17 cellular contexts compared by ENCODE assay signal in the genomic region with DNA sequence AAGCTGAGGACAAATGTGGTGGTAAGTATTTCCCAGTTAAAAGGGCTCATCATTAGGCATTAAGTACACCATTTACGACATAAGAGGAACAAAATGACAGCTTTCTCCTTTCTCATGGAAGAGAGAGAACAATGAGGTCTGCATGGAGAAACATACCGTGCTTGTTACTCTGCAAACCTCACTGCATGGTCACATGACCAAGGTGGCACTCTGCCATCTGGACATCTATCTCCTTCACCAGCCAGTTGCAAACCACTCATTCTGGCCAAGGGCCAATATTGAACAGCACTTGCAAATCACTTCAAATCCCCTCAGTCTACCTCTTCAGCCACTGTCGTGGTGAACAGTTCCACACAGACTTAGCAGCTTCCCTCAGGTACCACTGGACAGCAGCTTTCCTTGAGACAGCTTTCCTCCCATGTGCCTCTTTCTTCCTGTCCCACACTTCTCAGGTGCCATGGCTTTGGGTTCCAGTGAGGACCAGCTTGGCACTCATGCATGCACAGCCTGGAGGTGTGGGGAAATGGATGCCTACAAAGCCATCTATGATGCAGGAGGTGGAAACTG. TPM values are rescaled to one million over a fixed set of nuclear protein-coding genes. Genes with fewer than 3 reads are reported as not detected.
DNase-seq lines count a peak whose midpoint lies in the region; TF ChIP-seq lines count a peak whose summit lies in the region.
"Had no signal": no experiment of that assay in that cellular context is flagged by ENCODE, and none has a peak within 500 bp of the region (broad histone marks: within the 10 kb centered on the region; RNA-seq: fewer than 3 reads in every experiment).

No MANE protein-coding gene starts in this region.

- TF ChIP-seq POLR2A in erythroblast (IDR thresholded peaks at IDR 0.05; ENCODE audit: low read length): no peak

- DNase-seq in DMS53 (lab: John Stamatoyannopoulos, UW) (peak; percentile 79), LHCN-M2 (ENCODE audit: low read depth) (peak; percentile 47), NCI-H69 (lab: John Stamatoyannopoulos, UW) (peak; percentile 58), erythroblast (lab: John Stamatoyannopoulos, UW) (peak; percentile 4 to 16), islet precursor cell (no peak), NCI-H146 treated with DMSO at 0.1 percent for 48 hours (lab: John Stamatoyannopoulos, UW; ENCODE audit: unreplicated experiment) (no peak), NCI-H1694 treated with DMSO at 0.1 percent for 48 hours (lab: John Stamatoyannopoulos, UW) (no peak)
- no peak for DNase-seq in stimulated activated CD4-positive, alpha-beta T cell treated with anti-CD3 and anti-CD28 coated beads, Interleukin-2, amount 100 ng/mL, for 24 hours
- DNase-seq: activated effector memory CD4-positive, alpha-beta T cell treated with Interleukin-2 at 50 U/mL for 16 hours; endodermal cell; foreskin keratinocyte; H9; occipital lobe; stimulated activated CD4-positive, alpha-beta T cell treated with anti-CD3 and anti-CD28 coated beads, Interleukin-4, amount 100 ng/mL, for 4 hours had no signal

RNA-seq across cellular contexts. Expression of a gene that starts 29.5 kb away (rescaled TPM):
- total RNA-seq in LHCN-M2 (2014; rRNA removed): 20.5 and 27.7 TPM in 2 replicates
- polyA plus RNA-seq in LHCN-M2 (2012): 3.5 TPM
- total RNA-seq: HT1080 had no signal

RNA-seq across cellular contexts. Expression of a gene that starts 48.5 kb away (rescaled TPM):
- total RNA-seq in LHCN-M2 (2014; rRNA removed): 0.17 TPM in 1 of 2 replicates, not detected in the other
- polyA plus RNA-seq in LHCN-M2 (2012): not detected
- total RNA-seq: endodermal cell, foreskin keratinocyte, H9, M059J, occipital lobe, thoracic aorta had no signal
- polyA plus RNA-seq: foreskin keratinocyte had no signal

Comparison
In these comparisons a context has a peak if more than half of its experiments do, and no peak if none do; other contexts are left out.
1. DNase-seq: peak in DMS53 (single experiment), LHCN-M2 (single experiment), NCI-H69 (single experiment) and erythroblast (2 of 2); none in islet precursor cell (single experiment), NCI-H146 treated with DMSO at 0.1 percent for 48 hours (single experiment), stimulated activated CD4-positive, alpha-beta T cell treated with anti-CD3 and anti-CD28 coated beads, Interleukin-2, amount 100 ng/mL, for 24 hours (0 of 2) and NCI-H1694 treated with DMSO at 0.1 percent for 48 hours (single experiment).